Comparison of ENCODE assay signal across 16 cellular contexts in the genomic region with DNA sequence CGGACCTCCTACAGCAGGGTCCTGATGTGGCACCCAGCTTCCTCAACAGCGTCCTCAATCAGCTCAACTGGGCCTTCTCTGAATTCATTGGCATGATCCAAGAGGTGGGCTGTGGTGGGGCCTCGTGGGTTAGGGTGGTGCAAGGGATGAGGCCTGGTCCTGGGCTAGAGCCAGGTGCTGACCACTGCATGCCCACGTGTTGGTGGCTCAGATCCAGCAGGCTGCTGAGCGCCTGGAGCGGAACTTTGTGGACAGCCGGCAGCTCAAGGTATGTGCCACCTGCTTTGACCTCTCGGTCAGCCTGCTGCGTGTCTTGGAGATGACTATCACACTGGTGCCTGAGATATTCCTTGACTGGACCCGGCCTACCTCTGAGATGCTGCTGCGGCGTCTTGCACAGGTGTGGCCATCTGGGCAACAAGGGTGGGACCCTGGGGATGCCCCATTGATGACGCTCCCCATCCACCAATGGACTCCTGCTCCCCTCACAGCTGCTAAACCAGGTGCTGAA. TPM values are rescaled to one million over a fixed set of nuclear protein-coding genes. Genes with fewer than 3 reads are reported as not detected.
"Had no signal": no experiment of that assay in that cellular context is flagged by ENCODE, and none has a peak within 500 bp of the region (broad histone marks: within the 10 kb centered on the region; RNA-seq: fewer than 3 reads in every experiment).

No MANE protein-coding gene starts in this region.

- H3K27me3 ChIP-seq: SJCRH30, stomach, testis had no signal

- H3K4me3 ChIP-seq: neural progenitor cell, SJCRH30, stomach, testis had no signal

- H3K9me3 Mint-ChIP-seq: activated naive CD8-positive, alpha-beta T cell treated with anti-CD3 and anti-CD28 coated beads, Interleukin-2, amount 50 U/mL, for 24 hours; dendritic cell treated with granulocyte-macrophage colony-stimulating factor and Interleukin-4, amounts not matched to agents 40 ng/mL and 50 ng/mL, for 4 days; neural progenitor cell; WTC11 had no signal

- H3K27me3 Mint-ChIP-seq: activated naive CD8-positive, alpha-beta T cell treated with anti-CD3 and anti-CD28 coated beads, Interleukin-2, amount 50 U/mL, for 24 hours had no signal

- H3K36me3 ChIP-seq: neural progenitor cell had no signal

- ATAC-seq: activated CD8-positive, alpha-beta T cell treated with anti-CD3 and anti-CD28 coated beads, Interleukin-2, amount 10 ng/mL, durations not matched to agents 7 days and 5 days; activated naive CD8-positive, alpha-beta T cell treated with anti-CD3 and anti-CD28 coated beads, Interleukin-2, amount 50 U/mL, for 24 hours; WTC11 had no signal

- H3K36me3 Mint-ChIP-seq: WTC11 had no signal

- H3K27ac Mint-ChIP-seq: activated CD8-positive, alpha-beta T cell treated with anti-CD3 and anti-CD28 coated beads, Interleukin-2, amount 10 ng/mL, durations not matched to agents 7 days and 5 days; activated naive CD8-positive, alpha-beta T cell treated with anti-CD3 and anti-CD28 coated beads, Interleukin-2, amount 50 U/mL, for 24 hours; dendritic cell treated with granulocyte-macrophage colony-stimulating factor and Interleukin-4, amounts not matched to agents 40 ng/mL and 50 ng/mL, for 4 days; neural progenitor cell; WTC11 had no signal

- DNase-seq: activated CD4-positive, alpha-beta T cell treated with anti-CD3 and anti-CD28 coated beads for 48 hours; activated CD8-positive, alpha-beta memory T cell treated with anti-CD3 and anti-CD28 coated beads, Interleukin-2, amount 50 U/mL, for 4 hours; activated CD8-positive, alpha-beta T cell treated with anti-CD3 and anti-CD28 coated beads, Interleukin-2, amount 10 ng/mL, durations not matched to agents 7 days and 5 days; activated naive CD4-positive, alpha-beta T cell; activated naive CD8-positive, alpha-beta T cell treated with anti-CD3 and anti-CD28 coated beads, Interleukin-2, amount 50 U/mL, for 24 hours; cerebellar nuclear complex; SJCRH30; stomach; SW 1271; testis had no signal

- H3K4me3 Mint-ChIP-seq: activated CD8-positive, alpha-beta T cell treated with anti-CD3 and anti-CD28 coated beads, Interleukin-2, amount 10 ng/mL, durations not matched to agents 7 days and 5 days; activated naive CD8-positive, alpha-beta T cell treated with anti-CD3 and anti-CD28 coated beads, Interleukin-2, amount 50 U/mL, for 24 hours; dendritic cell treated with granulocyte-macrophage colony-stimulating factor and Interleukin-4, amounts not matched to agents 40 ng/mL and 50 ng/mL, for 4 days; neural progenitor cell; WTC11 had no signal

RNA-seq across cellular contexts. Expression of a gene that starts 3.8 kb away (rescaled TPM):
- total RNA-seq: aorta, frontal cortex, ureter had no signal
